In genomic region chr6:24357336-24358218, GRCh38 we compare ENCODE assay signal across 8 cellular contexts. TPM values are rescaled to one million over a fixed set of nuclear protein-coding genes. Genes with fewer than 3 reads are reported as not detected.
DNase-seq lines count a peak whose midpoint lies in the region; ATAC-seq and TF ChIP-seq lines count a peak whose summit lies in the region.

TSS of gene DCDC2 (minus strand) at chr6:24358059. CDS start at chr6:24357750, 309 bp downstream.

- CTCF ChIA-PET in SK-N-SH (lab: Yijun Ruan, JAX): interaction anchor here (0.9 to 1.0 kb wide), 2 partner anchors 35 to 75 kb away, joined by 3 read pairs; no protein-coding TSS in a partner anchor

- no peak within 1 kb of the TSS for H2AFZ ChIP-seq in SK-N-SH (ENCODE audit: low read depth)

- peak; percentile 91 for DNase-seq in chondrocyte (ENCODE audit: low spot score)
- DNase-seq in lower leg skin (ENCODE audit: low spot score in 2 of 2): peak; percentile 18 to 86
- DNase-seq in stimulated activated effector memory CD8-positive, alpha-beta T cell treated with anti-CD3 and anti-CD28 coated beads, Interleukin-12 subunit alpha, Interleukin-12 subunit beta, amount 100 ng/mL, for 72 hours (ENCODE audit: low spot score in 2 of 2): peak in 1 of 2 donors; percentile 68
- no peak for DNase-seq in SK-N-SH
- no peak for DNase-seq in SW 1271 (lab: John Stamatoyannopoulos, UW)

- no peaks in the 10 kb centered on the region for H3K9me2 ChIP-seq in SK-N-SH

- no peaks in the 10 kb centered on the region for H3K36me3 ChIP-seq in SK-N-SH (replicated peaks in 1 of 2; ENCODE audit: control insufficient read depth in 1 of 2, insufficient read depth in 2 of 2, low read length in 1 of 2)

- H3K4me1 ChIP-seq in SK-N-SH (ENCODE audit: control insufficient read depth in 1 of 2, insufficient read depth in 2 of 2, low read depth in 1 of 2, low read length in 1 of 2): peaks cover 0 to 4% of the 10 kb centered on the region in 2 experiments; a peak in 2 of 4 replicates

- no peaks in the 10 kb centered on the region; the same call in 1 of the 2 replicates for H3K9me3 ChIP-seq in SK-N-SH

- H3K4me3 ChIP-seq in WI38 (ENCODE audit: low read depth, low read length) (peak within 1 kb of the TSS; percentile 29; the same call in 1 of the 2 replicates), lower leg skin (ENCODE audit: low read depth, poor library complexity, severe bottlenecking) (no peak within 1 kb of the TSS), SK-N-SH (ENCODE audit: low read depth in 2 of 2, low read length in 1 of 2) (no peak within 1 kb of the TSS)

- no peaks in the 10 kb centered on the region for H3K79me2 ChIP-seq in SK-N-SH (ENCODE audit: insufficient read depth)

- WGBS in lower leg skin, 2 donors: 11 to 26% methylated on average over 42 to 49 of the region's 61 CpGs
- WGBS in SK-N-SH (ENCODE audit: low lambda C conversion rate): 88% methylated on average over 43 of the region's 61 CpGs

- no peak within 1 kb of the TSS for H3K9ac ChIP-seq in SK-N-SH

- H3K9me3 Mint-ChIP-seq in chondrocyte (ENCODE audit: low read depth): no peaks in the 10 kb centered on the region
- no peaks in the 10 kb centered on the region for H3K9me3 Mint-ChIP-seq in stimulated activated effector memory CD8-positive, alpha-beta T cell treated with anti-CD3 and anti-CD28 coated beads, Interleukin-12 subunit alpha, Interleukin-12 subunit beta, amount 100 ng/mL, for 72 hours

- TF ChIP-seq CTCF in WI38 (IDR thresholded peaks at IDR 0.05; ENCODE audit: low read depth, low read length): no peak
- TF ChIP-seq CTCF in chondrocyte (IDR thresholded peaks at IDR 0.05): no peak
- no peak for TF ChIP-seq CTCF in lower leg skin (IDR thresholded peaks at IDR 0.05)
- TF ChIP-seq CTCF in SK-N-SH (IDR thresholded peaks at IDR 0.05): no peak

- H3K27ac ChIP-seq in SK-N-SH (ENCODE audit: low read depth in 2 of 2, low read length in 1 of 2): no peak within 1 kb of the TSS

- TF ChIP-seq RAD21 in SK-N-SH (IDR thresholded peaks at IDR 0.05; ENCODE audit: low read length): no peak

- H4K20me1 ChIP-seq in SK-N-SH (ENCODE audit: insufficient read depth): no peaks in the 10 kb centered on the region

- no peaks in the 10 kb centered on the region for H3K36me3 Mint-ChIP-seq in chondrocyte (ENCODE audit: low read depth)
- peaks cover 7% of the 10 kb centered on the region for H3K36me3 Mint-ChIP-seq in stimulated activated effector memory CD8-positive, alpha-beta T cell treated with anti-CD3 and anti-CD28 coated beads, Interleukin-12 subunit alpha, Interleukin-12 subunit beta, amount 100 ng/mL, for 72 hours

- POLR2A ChIA-PET in SK-N-SH (lab: Yijun Ruan, JAX): no interaction called here

- intact Hi-C loops in lower leg skin (cut with DNase I; ENCODE audit: low total_unique reads): no loop called here

- no peak within 1 kb of the TSS for H3K4me2 ChIP-seq in SK-N-SH

- H3K27ac Mint-ChIP-seq in chondrocyte (ENCODE audit: unreplicated experiment): no peak within 1 kb of the TSS
- H3K27ac Mint-ChIP-seq in stimulated activated effector memory CD8-positive, alpha-beta T cell treated with anti-CD3 and anti-CD28 coated beads, Interleukin-12 subunit alpha, Interleukin-12 subunit beta, amount 100 ng/mL, for 72 hours: peak within 1 kb of the TSS; percentile 34

- peaks cover 9% of the 10 kb centered on the region for H3K27me3 Mint-ChIP-seq in chondrocyte (ENCODE audit: low read depth)

- H3K27me3 ChIP-seq in SK-N-SH (ENCODE audit: insufficient read depth): no peaks in the 10 kb centered on the region

- H3K4me1 Mint-ChIP-seq in chondrocyte (ENCODE audit: low read depth): peaks cover 7% of the 10 kb centered on the region
- H3K4me1 Mint-ChIP-seq in stimulated activated effector memory CD8-positive, alpha-beta T cell treated with anti-CD3 and anti-CD28 coated beads, Interleukin-12 subunit alpha, Interleukin-12 subunit beta, amount 100 ng/mL, for 72 hours: peaks cover 23% of the 10 kb centered on the region

- no peak for TF ChIP-seq POLR2A in lower leg skin (IDR thresholded peaks at IDR 0.05)

- peak; percentile 28 for ATAC-seq in GM18907 (IDR thresholded peaks at IDR 0.05; ENCODE audit: unreplicated experiment)
- ATAC-seq in stimulated activated effector memory CD8-positive, alpha-beta T cell treated with anti-CD3 and anti-CD28 coated beads, Interleukin-12 subunit alpha, Interleukin-12 subunit beta, amount 100 ng/mL, for 72 hours: peak; percentile 48
- ATAC-seq in GM18519 (IDR thresholded peaks at IDR 0.05; ENCODE audit: low FRiP score, unreplicated experiment): no peak

- no peaks in the 10 kb centered on the region for H3F3A ChIP-seq in SK-N-SH (replicated peaks; ENCODE audit: insufficient read depth)

- H3K4me3 Mint-ChIP-seq in chondrocyte (ENCODE audit: unreplicated experiment): peak within 1 kb of the TSS; percentile 26
- peak within 1 kb of the TSS; percentile 75 for H3K4me3 Mint-ChIP-seq in stimulated activated effector memory CD8-positive, alpha-beta T cell treated with anti-CD3 and anti-CD28 coated beads, Interleukin-12 subunit alpha, Interleukin-12 subunit beta, amount 100 ng/mL, for 72 hours

- TF ChIP-seq EP300 in SK-N-SH (IDR thresholded peaks at IDR 0.05; ENCODE audit: borderline replicate concordance in 1 of 2, low read depth in 1 of 2, low read length in 1 of 2): no peak

TF ChIP-seq in SK-N-SH, 30 proteins besides CTCF, POLR2A, EP300 and RAD21:
- no peak for TF ChIP-seq REST (IDR thresholded peaks at IDR 0.05; ENCODE audit: low read depth, low read length)
- TF ChIP-seq GATA2 (CRISPR knock-in tag; IDR thresholded peaks at IDR 0.05): no peak
- no peak for TF ChIP-seq GABPA (IDR thresholded peaks at IDR 0.05; ENCODE audit: low read depth)
- no peak for TF ChIP-seq SIN3A (IDR thresholded peaks at IDR 0.05; ENCODE audit: borderline replicate concordance, low read depth, low read length)
- TF ChIP-seq FOSL2 (IDR thresholded peaks at IDR 0.05; ENCODE audit: borderline replicate concordance, low read depth): no peak
- no peak for TF ChIP-seq USF2 (IDR thresholded peaks at IDR 0.05; ENCODE audit: borderline replicate concordance, low read depth, low read length)

RNA-seq across cellular contexts. Expression of gene DCDC2, which starts in this region (rescaled TPM):
- total RNA-seq in chondrocyte (0.15 to 0.30 TPM in 2 of 3 replicates, not detected in the other), lower leg skin (under 1 TPM in 2 of 4 donors, not detected in 2; 0.10 to 0.20 TPM)
- polyA plus RNA-seq in SK-N-SH (2012; rRNA removed): not detected in 2 replicates
- polyA plus RNA-seq in SK-N-SH (2012; cell fraction: cytosol; rRNA removed): not detected in 2 replicates
- not detected in 2 replicates for polyA plus RNA-seq in SK-N-SH (2012; cell fraction: nucleus; rRNA removed)

Comparison
In these comparisons a context has a peak if more than half of its experiments do, and no peak if none do; other contexts are left out.
1. Peak in DNase-seq in chondrocyte; RNA of the gene not detected or under 1 TPM.
2. Peak in DNase-seq in lower leg skin; RNA of the gene not detected or under 1 TPM.